In the genomic region with DNA sequence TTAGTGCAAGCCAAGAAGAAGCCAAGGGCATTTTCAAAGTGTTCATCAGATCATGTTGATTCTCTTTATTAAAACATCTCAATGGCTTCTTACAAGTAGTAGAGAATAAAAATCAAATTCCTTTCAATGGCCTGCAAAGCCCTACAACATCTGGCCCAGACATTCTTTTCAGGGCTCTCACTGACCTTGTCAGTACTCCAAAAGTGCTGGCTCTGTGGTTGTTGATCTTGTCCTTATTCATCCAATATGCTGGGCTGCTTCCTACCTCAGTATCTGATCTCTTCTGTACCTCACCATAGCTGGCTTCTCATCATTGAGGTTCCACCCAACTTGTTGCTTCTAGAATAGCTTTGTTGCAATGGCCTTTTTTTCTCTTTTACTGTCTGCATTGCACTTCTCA, we compare ENCODE assay signal across 20 cellular contexts.
DNase-seq lines count a peak whose midpoint lies in the region; ATAC-seq and TF ChIP-seq lines count a peak whose summit lies in the region.
"Had no signal": no experiment of that assay in that cellular context is flagged by ENCODE, and none has a peak within 500 bp of the region (broad histone marks: within the 10 kb centered on the region; RNA-seq: fewer than 3 reads in every experiment).

No MANE protein-coding gene starts in this region.

- no peak for ATAC-seq in HG02852 (IDR thresholded peaks at IDR 0.05; ENCODE audit: unreplicated experiment)

- no peaks in the 10 kb centered on the region for H3K27me3 ChIP-seq in adipocyte (replicated peaks; ENCODE audit: control insufficient read depth, insufficient read depth, low read length)

- H3K9me3 ChIP-seq in adipocyte (ENCODE audit: control insufficient read depth, low read length), result no peaks in the 10 kb centered on the region
- H3K9me3 ChIP-seq: Caco-2 had no signal

- peaks cover 9% of the 10 kb centered on the region for H3K4me1 ChIP-seq in adipocyte (ENCODE audit: control insufficient read depth, insufficient read depth, low read length)
- H3K4me1 ChIP-seq: Caco-2 had no signal

- no peak for TF ChIP-seq CTCF in fibroblast of mammary gland (conservative IDR thresholded peaks at IDR 0.05; ENCODE audit: control insufficient read depth, insufficient read depth, low read depth, low read length)

- peak overlapping the region; percentile 80 for H3K27ac ChIP-seq in substantia nigra (ENCODE audit: low read depth, low read length, poor library complexity, severe bottlenecking)
- H3K27ac ChIP-seq: HL-60 had no signal

- H3K9ac ChIP-seq in adipocyte (ENCODE audit: low read length), result no peak overlapping the region

- H3K4me3 ChIP-seq in adipocyte (ENCODE audit: low read length) (no peak overlapping the region), fibroblast of mammary gland (ENCODE audit: control insufficient read depth, low read depth, low read length) (no peak overlapping the region)

- H3K36me3 ChIP-seq in adipocyte (ENCODE audit: control insufficient read depth, insufficient read depth, low read length, severe bottlenecking), result no peaks in the 10 kb centered on the region

- DNase-seq in EH (ENCODE audit: low read depth), result peak; percentile 63
- peak; percentile 38 for DNase-seq in adipocyte (ENCODE audit: low read depth)
- DNase-seq in fibroblast of mammary gland (ENCODE audit: low read depth), result peak; percentile 55
- no peak for DNase-seq in substantia nigra (lab: John Stamatoyannopoulos, UW)
- no peak for DNase-seq in GOT3 (lab: John Stamatoyannopoulos, UW)
- DNase-seq in DMS79 treated with DMSO at 0.1 percent for 48 hours (lab: John Stamatoyannopoulos, UW), result no peak
- DNase-seq in NCI-H524 treated with DMSO at 0.1 percent for 48 hours (lab: John Stamatoyannopoulos, UW), result no peak
- DNase-seq: Caco-2, DMS53, GF-D8, H9, KBM-7, NCI-H1092, NCI-H1694, NCI-H2107, NCI-H226, NCI-H526 treated with DMSO at 0.1 percent for 48 hours, RPMI8226 had no signal

Comparison
In these comparisons a context has a peak if more than half of its experiments do, and no peak if none do; other contexts are left out.
1. DNase-seq: peak in EH (single experiment), adipocyte (single experiment) and fibroblast of mammary gland (single experiment); none in substantia nigra (0 of 49), GOT3 (single experiment), DMS79 treated with DMSO at 0.1 percent for 48 hours (single experiment) and NCI-H524 treated with DMSO at 0.1 percent for 48 hours (single experiment).